30 cellular contexts compared by ENCODE assay signal in genomic region chr13:23820530-23820929, GRCh38.
"Had no signal": no experiment of that assay in that cellular context is flagged by ENCODE, and none has a peak within 500 bp of the region (broad histone marks: within the 10 kb centered on the region; RNA-seq: fewer than 3 reads in every experiment).

No MANE protein-coding gene starts in this region.

- H3K9me3 ChIP-seq: ovary, psoas muscle, stomach, thoracic aorta, thyroid gland, tibial nerve, upper lobe of right lung, uterus had no signal

- H3K27me3 Mint-ChIP-seq: naive thymus-derived CD8-positive, alpha-beta T cell; natural killer cell treated with Interleukin-12 subunit alpha and Interleukin-12 subunit beta and Interleukin-15 and Interleukin-18, amount 100 ng/mL, for 72 hours; progenitor cell of endocrine pancreas; stimulated activated memory B cell treated with anti-CD40 and anti-IgM and Interleukin-4, amounts not matched to agents 10 μg/mL and 1 μg/mL and 100 μg/mL, for 72 hours; stimulated activated naive CD8-positive, alpha-beta T cell treated with anti-CD3 and anti-CD28 coated beads, Interleukin-15, Interleukin-2, amounts not matched to agents 100 ng/mL and 50 ng/mL, for 24 hours; type B pancreatic cell had no signal

- H3K4me1 ChIP-seq: parathyroid adenoma, psoas muscle, right lobe of liver, stomach, thyroid gland, tibial nerve, upper lobe of right lung, uterus had no signal

- H2AFZ ChIP-seq: neural progenitor cell, parathyroid adenoma had no signal

- H3K4me2 ChIP-seq: neural progenitor cell, smooth muscle cell had no signal

- H3K27ac ChIP-seq: neural progenitor cell, ovary, parathyroid adenoma, psoas muscle, right lobe of liver, skin epidermis, spleen, stomach, thoracic aorta, thyroid gland, tibial nerve, upper lobe of right lung, uterus had no signal

- DNase-seq: naive B cell; naive thymus-derived CD8-positive, alpha-beta T cell; occipital lobe; ovary; posterior cingulate gyrus; psoas muscle; right cardiac atrium; right lobe of liver; spleen; stimulated activated CD4-positive, alpha-beta T cell treated with anti-CD3 and anti-CD28 coated beads, Interleukin-12 subunit alpha, Interleukin-12 subunit beta, amount 100 ng/mL, for 4 hours; stimulated activated CD4-positive, alpha-beta T cell treated with anti-CD3 and anti-CD28 coated beads, Interleukin-1b, Interleukin-23, amount 100 ng/mL, for 48 hours; stimulated activated CD4-positive, alpha-beta T cell treated with anti-CD3 and anti-CD28 coated beads, Interleukin-4, amount 100 ng/mL, for 1 hour; stimulated activated CD4-positive, alpha-beta T cell treated with anti-CD3 and anti-CD28 coated beads, Interleukin-4, amount 100 ng/mL, for 4 hours; stimulated activated CD8-positive, alpha-beta memory T cell treated with anti-CD3 and anti-CD28 coated beads, Interleukin-4, amount 100 ng/mL, for 48 hours; stimulated activated naive CD4-positive, alpha-beta T cell; stomach; thyroid gland; upper lobe of right lung; uterus had no signal

- ATAC-seq: naive thymus-derived CD8-positive, alpha-beta T cell; natural killer cell treated with Interleukin-12 subunit alpha and Interleukin-12 subunit beta and Interleukin-15 and Interleukin-18, amount 100 ng/mL, for 72 hours; psoas muscle; right cardiac atrium; right lobe of liver; stimulated activated memory B cell treated with anti-CD40 and anti-IgM and Interleukin-4, amounts not matched to agents 10 μg/mL and 1 μg/mL and 100 μg/mL, for 72 hours; upper lobe of right lung had no signal

- H3K9ac ChIP-seq: neural progenitor cell, parathyroid adenoma had no signal

- H3K27me3 ChIP-seq: neural progenitor cell, ovary, right lobe of liver, spleen, stomach, thyroid gland, tibial nerve, upper lobe of right lung, uterus had no signal

- H3K4me3 Mint-ChIP-seq: naive B cell; naive thymus-derived CD8-positive, alpha-beta T cell; natural killer cell treated with Interleukin-12 subunit alpha and Interleukin-12 subunit beta and Interleukin-15 and Interleukin-18, amount 100 ng/mL, for 72 hours; neural progenitor cell; stimulated activated memory B cell treated with anti-CD40 and anti-IgM and Interleukin-4, amounts not matched to agents 10 μg/mL and 1 μg/mL and 100 μg/mL, for 72 hours; stimulated activated naive CD8-positive, alpha-beta T cell treated with anti-CD3 and anti-CD28 coated beads, Interleukin-15, Interleukin-2, amounts not matched to agents 100 ng/mL and 50 ng/mL, for 24 hours; type B pancreatic cell had no signal

- H3K27ac Mint-ChIP-seq: naive thymus-derived CD8-positive, alpha-beta T cell; natural killer cell treated with Interleukin-12 subunit alpha and Interleukin-12 subunit beta and Interleukin-15 and Interleukin-18, amount 100 ng/mL, for 72 hours; neural progenitor cell; progenitor cell of endocrine pancreas; stimulated activated memory B cell treated with anti-CD40 and anti-IgM and Interleukin-4, amounts not matched to agents 10 μg/mL and 1 μg/mL and 100 μg/mL, for 72 hours; stimulated activated naive CD8-positive, alpha-beta T cell treated with anti-CD3 and anti-CD28 coated beads, Interleukin-15, Interleukin-2, amounts not matched to agents 100 ng/mL and 50 ng/mL, for 24 hours; type B pancreatic cell had no signal

- H3K4me1 Mint-ChIP-seq: neural progenitor cell; stimulated activated memory B cell treated with anti-CD40 and anti-IgM and Interleukin-4, amounts not matched to agents 10 μg/mL and 1 μg/mL and 100 μg/mL, for 72 hours had no signal

- H3K4me3 ChIP-seq: neural progenitor cell, ovary, psoas muscle, right lobe of liver, skin epidermis, smooth muscle cell, spleen, stomach, thoracic aorta, thyroid gland, tibial nerve, upper lobe of right lung, uterus had no signal

- H3K79me2 ChIP-seq: parathyroid adenoma had no signal

- H3K9me3 Mint-ChIP-seq: natural killer cell treated with Interleukin-12 subunit alpha and Interleukin-12 subunit beta and Interleukin-15 and Interleukin-18, amount 100 ng/mL, for 72 hours; neural progenitor cell; stimulated activated memory B cell treated with anti-CD40 and anti-IgM and Interleukin-4, amounts not matched to agents 10 μg/mL and 1 μg/mL and 100 μg/mL, for 72 hours had no signal

- H3K36me3 Mint-ChIP-seq: natural killer cell treated with Interleukin-12 subunit alpha and Interleukin-12 subunit beta and Interleukin-15 and Interleukin-18, amount 100 ng/mL, for 72 hours had no signal

- H3K36me3 ChIP-seq: neural progenitor cell, ovary, right lobe of liver, thoracic aorta, thyroid gland, upper lobe of right lung, uterus had no signal
